ENCODE assay signal across 26 cellular contexts in the genomic region with DNA sequence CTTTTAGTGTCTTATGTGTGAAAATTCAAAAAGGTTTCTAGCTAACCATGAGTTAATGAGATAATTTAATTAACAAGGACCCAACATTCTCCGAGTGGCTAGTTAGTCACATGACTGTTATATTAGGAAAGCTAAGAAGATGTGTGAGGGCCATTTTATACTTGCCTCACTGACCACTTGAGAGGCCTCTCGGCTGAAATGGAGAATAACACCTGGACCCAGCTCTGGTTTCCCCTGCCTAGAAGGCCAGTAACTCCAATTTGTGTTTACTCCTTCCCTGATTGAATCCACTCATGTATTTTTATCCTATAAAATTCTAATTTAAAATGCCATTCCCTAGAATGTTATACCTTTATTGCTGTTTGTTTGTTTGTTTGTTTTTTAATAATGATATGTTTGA.
"Had no signal": no experiment of that assay in that cellular context is flagged by ENCODE, and none has a peak within 500 bp of the region (broad histone marks: within the 10 kb centered on the region; RNA-seq: fewer than 3 reads in every experiment).

No MANE protein-coding gene starts in this region.

- DNase-seq: activated CD4-positive, alpha-beta memory T cell treated with anti-CD3 and anti-CD28 coated beads, Interleukin-2, amount 10 ng/mL, durations not matched to agents 7 days and 5 days; activated CD4-positive, alpha-beta T cell treated with anti-CD3 and anti-CD28 coated beads, Interleukin-2, amount 10 ng/mL, durations not matched to agents 24 days and 14 days; activated CD4-positive, CD25-positive, alpha-beta regulatory T cell treated with anti-CD3 and anti-CD28 coated beads, Interleukin-2, amount 50 U/mL, for 72 hours; activated naive CD8-positive, alpha-beta T cell treated with anti-CD3 and anti-CD28 coated beads, Interleukin-2, amount 50 U/mL, for 24 hours; activated T-cell treated with anti-CD3 and anti-CD28 coated beads, Interleukin-2, amount 50 U/mL, for 4 hours; amygdala; caudate nucleus; cortex of kidney; hypothalamus; immature natural killer cell; lower lobe of right lung; mesenchymal stem cell; naive thymus-derived CD8-positive, alpha-beta T cell; stimulated activated CD4-positive, alpha-beta T cell treated with anti-CD3 and anti-CD28 coated beads, Interleukin-1b, Interleukin-23, amount 100 ng/mL, for 48 hours; stimulated activated CD4-positive, alpha-beta T cell treated with anti-CD3 and anti-CD28 coated beads, Interleukin-4, amount 100 ng/mL, for 4 hours; stimulated activated CD8-positive, alpha-beta memory T cell treated with anti-CD3 and anti-CD28 coated beads, Interleukin-4, amount 100 ng/mL, for 48 hours; stimulated activated naive CD8-positive, alpha-beta T cell treated with anti-CD3 and anti-CD28 coated beads, Interleukin-15, amount 100 ng/mL, for 72 hours; substantia nigra; T1000; upper lobe of right lung had no signal

- H3K4me1 ChIP-seq: upper lobe of right lung had no signal

- H3K36me3 ChIP-seq: gastroesophageal sphincter, lower lobe of right lung, neural progenitor cell, right atrium auricular region, upper lobe of right lung had no signal

- H3K4me2 ChIP-seq: neural progenitor cell had no signal

- H3K9me3 ChIP-seq: gastroesophageal sphincter, lower lobe of right lung, right atrium auricular region, upper lobe of right lung had no signal

- ATAC-seq: activated naive CD8-positive, alpha-beta T cell treated with anti-CD3 and anti-CD28 coated beads, Interleukin-2, amount 50 U/mL, for 24 hours; activated T-cell treated with anti-CD3 and anti-CD28 coated beads, Interleukin-2, amount 50 U/mL, for 4 hours; gastroesophageal sphincter; left lobe of liver; lower lobe of right lung; naive thymus-derived CD8-positive, alpha-beta T cell; stimulated activated memory B cell treated with anti-CD40 and anti-IgM and Interleukin-4, amounts not matched to agents 10 μg/mL and 1 μg/mL and 100 μg/mL, for 72 hours; stimulated activated naive CD8-positive, alpha-beta T cell treated with anti-CD3 and anti-CD28 coated beads, Interleukin-15, amount 100 ng/mL, for 72 hours; upper lobe of right lung had no signal

- H3K9ac ChIP-seq: neural progenitor cell had no signal

- H3K27me3 ChIP-seq: gastroesophageal sphincter, neural progenitor cell, right atrium auricular region, upper lobe of right lung had no signal

- H3K4me3 ChIP-seq: gastroesophageal sphincter, lower lobe of right lung, neural progenitor cell, right atrium auricular region, smooth muscle cell, upper lobe of right lung had no signal

- H3K27ac ChIP-seq: gastroesophageal sphincter, lower lobe of right lung, neural progenitor cell, right atrium auricular region, upper lobe of right lung had no signal
